Comparison of ENCODE assay signal across 8 cellular contexts in genomic region chr13:23375007-23375971, GRCh38.
DNase-seq lines count a peak whose midpoint lies in the region; ATAC-seq, FAIRE-seq and TF ChIP-seq lines count a peak whose summit lies in the region.

No MANE protein-coding gene starts in this region.

- peaks cover 53% of the 10 kb centered on the region for H3K4me1 ChIP-seq in OCI-LY3 (ENCODE audit: low read length)
- H3K4me1 ChIP-seq in mucosa of stomach (ENCODE audit: control insufficient read depth, insufficient read depth, low read length), result no peaks in the 10 kb centered on the region

- H3K27ac ChIP-seq in OCI-LY3 (ENCODE audit: low read length), result peak overlapping the region; percentile 31

- ATAC-seq in GM21515 (IDR thresholded peaks at IDR 0.05; ENCODE audit: unreplicated experiment), result peak; percentile 85

- H3K9ac ChIP-seq in OCI-LY3 (ENCODE audit: low read length), result peak overlapping the region; percentile 87
- H3K9ac ChIP-seq in mucosa of stomach (ENCODE audit: low read length), result peak overlapping the region; percentile 53

- H2AFZ ChIP-seq in OCI-LY3 (ENCODE audit: low read depth, low read length), result peak overlapping the region; percentile 82

- FAIRE-seq in D721Med (lab: Jason Lieb, UNC), result no peak

- peaks cover 26% of the 10 kb centered on the region for H3K36me3 ChIP-seq in OCI-LY3 (replicated peaks; ENCODE audit: low read depth, low read length)
- H3K36me3 ChIP-seq in mucosa of stomach (ENCODE audit: control insufficient read depth, insufficient read depth, low read length), result no peaks in the 10 kb centered on the region

- H3K27me3 ChIP-seq in OCI-LY3 (ENCODE audit: low read depth, low read length) (peaks cover 26% of the 10 kb centered on the region), mucosa of stomach (ENCODE audit: control insufficient read depth, insufficient read depth, low read length) (no peaks in the 10 kb centered on the region)

- peaks cover 20% of the 10 kb centered on the region for H4K20me1 ChIP-seq in OCI-LY3 (ENCODE audit: insufficient read depth, low read length)

- peaks cover 36% of the 10 kb centered on the region for H3K79me2 ChIP-seq in OCI-LY3 (ENCODE audit: low read length)

- DNase-seq in D721Med (ENCODE audit: insufficient read length, low spot score) (peak; percentile 91), HuH-7 (ENCODE audit: low spot score) (peak; percentile 80), activated T-cell treated with anti-CD3 and anti-CD28 coated beads for 48 hours (ENCODE audit: low read depth) (peak; percentile 96), erythroblast (lab: John Stamatoyannopoulos, UW) (peak; percentile 95 to 98)
- peak; percentile 98 for DNase-seq in stimulated activated CD8-positive, alpha-beta memory T cell treated with anti-CD3 and anti-CD28 coated beads, Interleukin-4, amount 100 ng/mL, for 48 hours

- TF ChIP-seq CTCF in D721Med (IDR thresholded peaks at IDR 0.05; ENCODE audit: insufficient read depth, missing control alignments) (no peak), OCI-LY3 (IDR thresholded peaks at IDR 0.05; ENCODE audit: low read depth, low read length) (no peak)

- H3K4me2 ChIP-seq in OCI-LY3 (ENCODE audit: low read length), result peak overlapping the region; percentile 80

- peak overlapping the region; percentile 87 for H3K4me3 ChIP-seq in OCI-LY3 (ENCODE audit: low read length)
- no peak overlapping the region for H3K4me3 ChIP-seq in mucosa of stomach (ENCODE audit: low read length)

- no peaks in the 10 kb centered on the region for H3K9me3 ChIP-seq in OCI-LY3 (ENCODE audit: insufficient read depth, low read length)
- no peaks in the 10 kb centered on the region for H3K9me3 ChIP-seq in mucosa of stomach (ENCODE audit: control insufficient read depth, low read length)

- peak; percentile 35 for TF ChIP-seq POLR2A in erythroblast (IDR thresholded peaks at IDR 0.05; ENCODE audit: low read length)
